ENCODE assay signal across 27 cellular contexts in genomic region chr9:135454737-135455136, GRCh38.
"Had no signal": no experiment of that assay in that cellular context is flagged by ENCODE, and none has a peak within 500 bp of the region (broad histone marks: within the 10 kb centered on the region; RNA-seq: fewer than 3 reads in every experiment).

No MANE protein-coding gene starts in this region.

- FAIRE-seq: endometrium, islet of Langerhans, keratinocyte had no signal

- H3K4me3 ChIP-seq: esophagus squamous epithelium, gastrocnemius medialis, heart right ventricle, left lung, lower lobe of right lung, mucosa of descending colon had no signal

- H3K27ac Mint-ChIP-seq: dendritic cell treated with granulocyte-macrophage colony-stimulating factor and Interleukin-4, amounts not matched to agents 40 ng/mL and 50 ng/mL, for 4 days; effector memory CD8-positive, alpha-beta T cell; endodermal cell; mesothelial cell of epicardium; naive B cell had no signal

- H3K4me3 Mint-ChIP-seq: dendritic cell treated with granulocyte-macrophage colony-stimulating factor and Interleukin-4, amounts not matched to agents 40 ng/mL and 50 ng/mL, for 4 days; effector memory CD8-positive, alpha-beta T cell; endodermal cell; mesothelial cell of epicardium; naive B cell had no signal

- H3K9me3 Mint-ChIP-seq: dendritic cell treated with granulocyte-macrophage colony-stimulating factor and Interleukin-4, amounts not matched to agents 40 ng/mL and 50 ng/mL, for 4 days had no signal

- H3K9me3 ChIP-seq: esophagus squamous epithelium, gastrocnemius medialis, lower lobe of right lung, mucosa of descending colon had no signal

- H3K4me1 ChIP-seq: esophagus squamous epithelium, gastrocnemius medialis, heart right ventricle, left lung, lower lobe of right lung had no signal

- DNase-seq: cortex of kidney; effector CD8-positive, alpha-beta T cell; effector memory CD8-positive, alpha-beta T cell; erythroblast; esophagus squamous epithelium; foreskin fibroblast; foreskin melanocyte; gastrocnemius medialis; glutamatergic neuron; head of caudate nucleus; heart right ventricle; hippocampal formation; left cardiac atrium; left lung; left ventricle myocardium superior; lower lobe of right lung; mesenchymal stem cell; mucosa of descending colon; naive B cell had no signal

- H3K4me1 Mint-ChIP-seq: endodermal cell, mesothelial cell of epicardium, naive B cell had no signal

- H3K27ac ChIP-seq: epithelial cell of prostate, esophagus squamous epithelium, gastrocnemius medialis, heart right ventricle, left lung, lower lobe of right lung had no signal

- ATAC-seq: effector memory CD8-positive, alpha-beta T cell; esophagus mucosa; gastrocnemius medialis; heart right ventricle; left cardiac atrium; left lung; left ventricle myocardium superior; lower lobe of right lung; mucosa of descending colon had no signal

- H3K36me3 Mint-ChIP-seq: mesothelial cell of epicardium had no signal

- H3K36me3 ChIP-seq: esophagus squamous epithelium, gastrocnemius medialis, heart right ventricle, left lung, lower lobe of right lung had no signal
